ENCODE assay signal across 23 cellular contexts in genomic region chr10:101766753-101767599, GRCh38. TPM values are rescaled to one million over a fixed set of nuclear protein-coding genes. Genes with fewer than 3 reads are reported as not detected.
DNase-seq lines count a peak whose midpoint lies in the region; ATAC-seq and TF ChIP-seq lines count a peak whose summit lies in the region.
"Had no signal": no experiment of that assay in that cellular context is flagged by ENCODE, and none has a peak within 500 bp of the region (broad histone marks: within the 10 kb centered on the region; RNA-seq: fewer than 3 reads in every experiment).

No MANE protein-coding gene starts in this region.

- H3K9me3 ChIP-seq in endodermal cell (ENCODE audit: control insufficient read depth, low read length) (no peaks in the 10 kb centered on the region), neuronal stem cell (replicated peaks in 1 of 2; ENCODE audit: control insufficient read depth in 2 of 2, insufficient read depth in 1 of 2, low read depth in 1 of 2, low read length in 2 of 2) (no peaks in the 10 kb centered on the region), suprapubic skin (no peaks in the 10 kb centered on the region)
- H3K9me3 ChIP-seq: BLaER1, Caco-2 had no signal

- TF ChIP-seq EP300 in suprapubic skin (IDR thresholded peaks at IDR 0.05), result no peak

- 92 to 96% methylated on average over 6 to 12 of the region's 12 CpGs for WGBS in endodermal cell (ENCODE audit: insufficient coverage in 1 of 2, insufficient read length in 1 of 2), 2 experiments
- no CpG with 5 or more reads among the region's 12 CpGs for WGBS in neuronal stem cell (ENCODE audit: extremely low coverage in 2 of 2, insufficient read length in 2 of 2, insufficient replicate concordance in 1 of 2), 2 donors
- WGBS in suprapubic skin, result 78% methylated on average over 12 of the region's 12 CpGs

- peaks cover 13% of the 10 kb centered on the region for H3K36me3 Mint-ChIP-seq in endodermal cell (ENCODE audit: low read depth)
- H3K36me3 Mint-ChIP-seq: CD4-positive, alpha-beta memory T cell had no signal

- TF ChIP-seq CTCF in endodermal cell (conservative IDR thresholded peaks at IDR 0.05) (no peak), suprapubic skin (IDR thresholded peaks at IDR 0.05) (no peak)

- H3K4me1 ChIP-seq in endodermal cell (ENCODE audit: control insufficient read depth, insufficient read depth, low read length), result peaks cover 15% of the 10 kb centered on the region
- H3K4me1 ChIP-seq in neuronal stem cell (ENCODE audit: control insufficient read depth in 2 of 2, insufficient read depth in 1 of 2, low read depth in 1 of 2, low read length in 2 of 2), result peaks cover 0 to 20% of the 10 kb centered on the region in 2 donors
- H3K4me1 ChIP-seq in suprapubic skin, result no peaks in the 10 kb centered on the region
- H3K4me1 ChIP-seq: BLaER1, Caco-2 had no signal

- no peak overlapping the region for H3K4me3 Mint-ChIP-seq in endodermal cell
- H3K4me3 Mint-ChIP-seq: CD4-positive, alpha-beta memory T cell had no signal

- H3K27ac ChIP-seq in endodermal cell (ENCODE audit: low read depth, low read length), result no peak overlapping the region
- H3K27ac ChIP-seq in neuronal stem cell (replicated peaks; ENCODE audit: low read length), result no peak overlapping the region
- H3K27ac ChIP-seq in suprapubic skin, result no peak overlapping the region
- H3K27ac ChIP-seq: BLaER1 had no signal

- H3K23ac ChIP-seq in neuronal stem cell (ENCODE audit: low read depth, low read length, poor library complexity), result no peak overlapping the region

- H3K14ac ChIP-seq in neuronal stem cell (ENCODE audit: low read length), result no peak overlapping the region

- H3K27ac Mint-ChIP-seq in endodermal cell, result no peak overlapping the region
- H3K27ac Mint-ChIP-seq: CD4-positive, alpha-beta memory T cell had no signal

- no peaks in the 10 kb centered on the region for H3K27me3 ChIP-seq in H7 (ENCODE audit: control insufficient read depth, insufficient read depth, low read length)
- no peaks in the 10 kb centered on the region for H3K27me3 ChIP-seq in endodermal cell (ENCODE audit: control insufficient read depth, insufficient read depth, low read length, poor library complexity, severe bottlenecking)
- peaks cover 0 to 96% (median 0%) of the 10 kb centered on the region in 3 experiments for H3K27me3 ChIP-seq in neuronal stem cell (ENCODE audit: control insufficient read depth in 3 of 3, insufficient read depth in 3 of 3, low read depth in 1 of 3, low read length in 3 of 3)
- H3K27me3 ChIP-seq in suprapubic skin, result peaks cover 40% of the 10 kb centered on the region

- H3K36me3 ChIP-seq in H7 (replicated peaks; ENCODE audit: control insufficient read depth, insufficient read depth, low read length) (no peaks in the 10 kb centered on the region), endodermal cell (ENCODE audit: control insufficient read depth, insufficient read depth, low read length) (peaks cover 36% of the 10 kb centered on the region), neuronal stem cell (replicated peaks in 1 of 2; ENCODE audit: control insufficient read depth in 2 of 2, insufficient read depth in 2 of 2, low read length in 2 of 2) (peaks cover 0 to 2% of the 10 kb centered on the region in 2 donors), suprapubic skin (no peaks in the 10 kb centered on the region)
- H3K36me3 ChIP-seq: BLaER1 had no signal

- H3K9ac ChIP-seq in endodermal cell (ENCODE audit: extremely low read depth, low read length, poor library complexity, severe bottlenecking) (no peak overlapping the region), neuronal stem cell (ENCODE audit: low read depth, low read length, poor library complexity) (no peak overlapping the region)
- H3K9ac ChIP-seq: BLaER1 had no signal

- peak overlapping the region; percentile 98 for H2BK12ac ChIP-seq in neuronal stem cell (ENCODE audit: low read length)

- H2AFZ ChIP-seq in neuronal stem cell (ENCODE audit: low read length), result no peak overlapping the region

- H3K27me3 Mint-ChIP-seq in endodermal cell (ENCODE audit: insufficient read depth), result no peaks in the 10 kb centered on the region

- H2BK5ac ChIP-seq in neuronal stem cell (ENCODE audit: low read length), result peak overlapping the region; percentile 27

- H3K9me3 Mint-ChIP-seq in endodermal cell, result no peaks in the 10 kb centered on the region
- H3K9me3 Mint-ChIP-seq: CD4-positive, alpha-beta memory T cell had no signal

- no peak for TF ChIP-seq POLR2A in suprapubic skin (IDR thresholded peaks at IDR 0.05)

- no peak overlapping the region for H3K4me2 ChIP-seq in neuronal stem cell (ENCODE audit: insufficient read depth, low read length, poor library complexity, severe bottlenecking)
- H3K4me2 ChIP-seq: BLaER1 had no signal

- H3K4me3 ChIP-seq in H7 (ENCODE audit: insufficient read depth, low read depth, low read length) (no peak overlapping the region), endodermal cell (ENCODE audit: low read length) (no peak overlapping the region), neuronal stem cell (ENCODE audit: low read length in 2 of 2) (no peak overlapping the region), suprapubic skin (no peak overlapping the region)
- H3K4me3 ChIP-seq: BLaER1, GM12878 had no signal

- peak overlapping the region; percentile 29 for H2BK120ac ChIP-seq in neuronal stem cell (ENCODE audit: low read depth, low read length)

- no peak overlapping the region for H4K8ac ChIP-seq in neuronal stem cell (ENCODE audit: low read depth, low read length)

- peak overlapping the region; percentile 88 for H2AK5ac ChIP-seq in neuronal stem cell (ENCODE audit: low read depth, low read length)

- H3K4ac ChIP-seq in neuronal stem cell (ENCODE audit: low read length), result no peak overlapping the region

- H3K18ac ChIP-seq in neuronal stem cell (ENCODE audit: low read length), result peak overlapping the region; percentile 84

- DNase-seq in H7, result peak; percentile 46
- DNase-seq in endodermal cell, result peak; percentile 50
- no peak for DNase-seq in neuronal stem cell (ENCODE audit: low spot score)
- DNase-seq in suprapubic skin (ENCODE audit: low spot score in 2 of 2), result peak; percentile 35 to 72
- DNase-seq in NCI-H82 treated with DMSO at 0.1 percent for 48 hours (lab: John Stamatoyannopoulos, UW; ENCODE audit: unreplicated experiment), result no peak
- DNase-seq: CD4-positive, alpha-beta memory T cell; DMS 273 treated with DMSO at 0.1 percent for 48 hours; DND-41; KG1; NCI-H2171; NCI-H345; NCI-H524 treated with DMSO at 0.1 percent for 48 hours; PC-3; Right ventricle myocardium superior had no signal

- peaks cover 4% of the 10 kb centered on the region for H3K79me1 ChIP-seq in neuronal stem cell (ENCODE audit: low read depth, low read length)

- ATAC-seq in HG03439 (IDR thresholded peaks at IDR 0.05; ENCODE audit: unreplicated experiment), result no peak
- no peak for ATAC-seq in HG03521 (IDR thresholded peaks at IDR 0.05; ENCODE audit: unreplicated experiment)
- ATAC-seq: PC-3 had no signal

- peaks cover 22% of the 10 kb centered on the region for H3K4me1 Mint-ChIP-seq in endodermal cell
- H3K4me1 Mint-ChIP-seq: CD4-positive, alpha-beta memory T cell had no signal

- H2BK15ac ChIP-seq in neuronal stem cell (ENCODE audit: low read length), result peak overlapping the region; percentile 35

- H4K91ac ChIP-seq in neuronal stem cell (ENCODE audit: low read depth, low read length, poor library complexity), result no peak overlapping the region

RNA-seq across cellular contexts. Expression of gene FGF8, which starts 8.9 kb away (rescaled TPM):
- total RNA-seq in H7 (2014; rRNA removed; shearing (Covaris generic)), result 43.0 and 59.8 TPM in 2 replicates
- total RNA-seq in endodermal cell, result 10 to 100 TPM; 13.3 to 46.5 TPM
- polyA plus RNA-seq in endodermal cell (2013, experiment 1 of 2), result 28.6 TPM
- 31.4 TPM for polyA plus RNA-seq in endodermal cell (2013, experiment 2 of 2)
- 91.9 TPM for polyA plus RNA-seq in neuronal stem cell (2013, experiment 1 of 2)
- 86.1 TPM for polyA plus RNA-seq in neuronal stem cell (2013, experiment 2 of 2)
- not detected for total RNA-seq in suprapubic skin
- total RNA-seq: A673; CD4-positive, alpha-beta memory T cell; GM12878; HT1080; PC-3; Right ventricle myocardium superior; RPMI7951; SK-MEL-5 had no signal
- polyA plus RNA-seq: CD4-positive, alpha-beta memory T cell had no signal

RNA-seq across cellular contexts. Expression of gene NPM3, which starts 16.3 kb away (rescaled TPM):
- 332 and 360 TPM in 2 replicates for total RNA-seq in H7 (2014; rRNA removed; shearing (Covaris generic))
- total RNA-seq in endodermal cell (100 to 1,000 TPM in 1 of 2 donors, 10 to 100 TPM in 1; 82.2 to 133 TPM), suprapubic skin (10 to 100 TPM; 13.3 to 60.5 (median 31.1) TPM)
- 81.8 TPM for polyA plus RNA-seq in endodermal cell (2013, experiment 1 of 2)
- polyA plus RNA-seq in endodermal cell (2013, experiment 2 of 2), result 78.0 TPM
- polyA plus RNA-seq in neuronal stem cell (2013, experiment 1 of 2), result 105 TPM
- 108 TPM for polyA plus RNA-seq in neuronal stem cell (2013, experiment 2 of 2)

RNA-seq across cellular contexts. Expression of gene OGA, which starts 51.3 kb away (rescaled TPM):
- total RNA-seq in H7 (2014; rRNA removed; shearing (Covaris generic)), result 56.3 and 96.7 TPM in 2 replicates
- total RNA-seq in endodermal cell (100 to 1,000 TPM; 138 to 149 TPM), suprapubic skin (100 to 1,000 TPM in 3 of 4 donors, 10 to 100 TPM in 1; 90.2 to 423 (median 131) TPM)
- 104 TPM for polyA plus RNA-seq in endodermal cell (2013, experiment 1 of 2)
- polyA plus RNA-seq in endodermal cell (2013, experiment 2 of 2), result 105 TPM
- polyA plus RNA-seq in neuronal stem cell (2013, experiment 1 of 2), result 74.9 TPM
- polyA plus RNA-seq in neuronal stem cell (2013, experiment 2 of 2), result 76.0 TPM

Comparison
In these comparisons a context has a peak if more than half of its experiments do, and no peak if none do; other contexts are left out.
1. DNase-seq: peak in H7 (single experiment), endodermal cell (single experiment) and suprapubic skin (2 of 2); none in neuronal stem cell (single experiment) and NCI-H82 treated with DMSO at 0.1 percent for 48 hours (single experiment).
2. RNA of gene FGF8, which starts 8.9 kb away (total RNA-seq): 43.0 to 59.8 TPM in H7 and 13.3 to 46.5 TPM in endodermal cell; not detected in suprapubic skin; every median in the first group is over 10 times any median in the second.